Comparison of ENCODE assay signal across 8 cellular contexts in the genomic region with DNA sequence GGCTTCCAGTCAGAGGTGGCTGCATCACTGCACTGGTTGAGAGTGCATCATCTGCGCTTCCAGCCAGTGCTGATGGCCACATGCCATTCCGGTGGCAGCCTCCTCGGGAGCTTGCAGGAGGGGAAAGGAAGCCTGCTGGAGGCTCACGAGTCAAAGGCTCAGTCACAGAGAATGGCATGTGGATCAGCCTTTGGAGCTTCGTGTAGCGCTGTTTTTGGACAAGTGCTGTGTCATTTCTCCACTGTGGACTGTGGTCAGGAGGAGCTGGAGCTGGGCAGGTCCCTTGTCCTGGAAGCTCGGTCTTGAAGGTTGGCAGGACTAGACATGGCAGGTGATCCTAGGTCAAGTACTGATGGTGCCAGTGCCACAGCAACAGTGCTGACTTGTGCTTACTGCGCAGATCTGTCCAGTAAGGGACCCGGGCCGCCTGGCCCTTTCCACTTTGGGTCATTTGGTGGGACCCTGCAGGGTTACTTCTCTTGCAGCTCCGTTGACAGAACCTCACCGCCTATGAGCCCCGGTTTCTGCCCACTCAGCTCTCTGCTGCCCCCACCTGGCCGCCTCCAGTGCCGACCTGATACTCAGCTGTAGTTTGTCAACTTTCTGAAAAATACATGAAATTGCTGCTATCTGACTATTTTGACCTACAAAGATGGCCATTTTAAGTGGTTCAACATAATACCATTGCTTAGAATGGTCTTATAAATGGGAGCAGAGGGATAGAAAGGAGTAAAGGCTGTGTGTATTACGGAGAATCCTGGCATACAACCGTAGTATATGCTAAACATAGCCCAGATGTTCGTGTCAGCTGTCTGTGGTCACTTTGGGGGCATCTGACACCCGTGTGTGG. TPM values are rescaled to one million over a fixed set of nuclear protein-coding genes. Genes with fewer than 3 reads are reported as not detected.
DNase-seq lines count a peak whose midpoint lies in the region; ATAC-seq and TF ChIP-seq lines count a peak whose summit lies in the region.

No MANE protein-coding gene starts in this region.

- H3K4me3 ChIP-seq in gastroesophageal sphincter, result no peak overlapping the region
- no peak overlapping the region for H3K4me3 ChIP-seq in ovary
- peak overlapping the region; percentile 16 for H3K4me3 ChIP-seq in suprapubic skin

- DNase-seq in EL (peak; percentile 66), HS-5 (ENCODE audit: low read depth) (peak; percentile 16), SK-MEL-5 (ENCODE audit: low read depth, low spot score) (peak; percentile 70), activated gamma-delta T cell treated with Interleukin-2 at 50 U/mL for 16 hours (peak; percentile 80), ovary (peak; percentile 33 to 86 (median 68)), suprapubic skin (ENCODE audit: low spot score in 2 of 2) (peak; percentile 77 to 87)

- intact Hi-C loops in ovary (cut with DNase I), result loop anchor here in 1 of 4 donors (10.0 kb wide), 2 partner anchors 64 to 616 kb away; no protein-coding TSS in a partner anchor

- TF ChIP-seq EP300 in gastroesophageal sphincter (IDR thresholded peaks at IDR 0.05), result no peak
- TF ChIP-seq EP300 in ovary (IDR thresholded peaks at IDR 0.05), result no peak
- TF ChIP-seq EP300 in suprapubic skin (IDR thresholded peaks at IDR 0.05), result no peak

- in situ Hi-C loops in SK-MEL-5 (cut with HindIII; ENCODE audit: low pct_unique_long_range_greater_than_20kb, low sequenced_read_pairs), result no loop called here

- H3K27ac ChIP-seq in gastroesophageal sphincter, result no peak overlapping the region
- H3K27ac ChIP-seq in ovary, result no peak overlapping the region
- H3K27ac ChIP-seq in suprapubic skin, result no peak overlapping the region

- 28 to 44% methylated on average over 7 to 15 of the region's 19 CpGs for WGBS in gastroesophageal sphincter (ENCODE audit: low coverage in 1 of 2), 2 donors
- 27 to 32% (median 28%) methylated on average over 19 of the region's 19 CpGs for WGBS in ovary, 3 donors
- 19% methylated on average over 15 of the region's 19 CpGs for WGBS in suprapubic skin

- TF ChIP-seq CTCF in gastroesophageal sphincter (IDR thresholded peaks at IDR 0.05) (peak; percentile 38 to 90 (median 80)), ovary (IDR thresholded peaks at IDR 0.05) (peak; percentile 51 to 65 (median 54)), suprapubic skin (IDR thresholded peaks at IDR 0.05) (peak; percentile 93 to 94)

- H3K4me1 ChIP-seq in gastroesophageal sphincter (peaks cover 0 to 9% (median 0%) of the 10 kb centered on the region in 3 donors), ovary (ENCODE audit: insufficient read depth) (peaks cover 7% of the 10 kb centered on the region), suprapubic skin (peaks cover 10% of the 10 kb centered on the region)

- ATAC-seq in gastroesophageal sphincter, result peak; percentile 66
- no peak for ATAC-seq in HG03175 (IDR thresholded peaks at IDR 0.05; ENCODE audit: unreplicated experiment)

- H3K36me3 ChIP-seq in gastroesophageal sphincter (no peaks in the 10 kb centered on the region), ovary (no peaks in the 10 kb centered on the region), suprapubic skin (no peaks in the 10 kb centered on the region)

- no peak for TF ChIP-seq POLR2A in gastroesophageal sphincter (IDR thresholded peaks at IDR 0.05)
- TF ChIP-seq POLR2A in ovary (IDR thresholded peaks at IDR 0.05), result no peak
- no peak for TF ChIP-seq POLR2A in suprapubic skin (IDR thresholded peaks at IDR 0.05)

- peaks cover 5% of the 10 kb centered on the region for H3K27me3 ChIP-seq in gastroesophageal sphincter
- no peaks in the 10 kb centered on the region for H3K27me3 ChIP-seq in ovary
- no peaks in the 10 kb centered on the region for H3K27me3 ChIP-seq in suprapubic skin

- H3K9me3 ChIP-seq in gastroesophageal sphincter, result peaks cover 0 to 8% (median 0%) of the 10 kb centered on the region in 3 donors
- H3K9me3 ChIP-seq in ovary, result no peaks in the 10 kb centered on the region
- no peaks in the 10 kb centered on the region for H3K9me3 ChIP-seq in suprapubic skin

RNA-seq across cellular contexts. Expression of gene TRPM1, which starts 27.6 kb away (rescaled TPM):
- total RNA-seq in SK-MEL-5 (2014; rRNA removed; shearing (Covaris generic)), result 105 and 109 TPM in 2 replicates
- polyA plus RNA-seq in SK-MEL-5 (2015; cell fraction: cytosol; rRNA removed), result 39.4 and 50.7 TPM in 2 replicates
- 171 and 236 TPM in 2 replicates for polyA plus RNA-seq in SK-MEL-5 (2015; cell fraction: nucleus; rRNA removed)
- total RNA-seq in gastroesophageal sphincter, result not detected
- not detected for total RNA-seq in ovary
- under 1 TPM in 1 of 2 donors, not detected in 1; 0.12 TPM for polyA plus RNA-seq in ovary
- 10 to 100 TPM in 2 of 4 donors, 1 to 10 TPM in 2; 5.1 to 15.2 (median 10.2) TPM for total RNA-seq in suprapubic skin

Comparison
In these comparisons a context has a peak if more than half of its experiments do, and no peak if none do; other contexts are left out.
1. DNase-seq: peak in every context shown above with its lines; median percentile 82 in suprapubic skin; 80 in activated gamma-delta T cell treated with Interleukin-2 at 50 U/mL for 16 hours; 70 in SK-MEL-5; 68 in ovary; 66 in EL; 16 in HS-5.
2. RNA of gene TRPM1, which starts 27.6 kb away (total RNA-seq): 105 to 109 TPM in SK-MEL-5 and 5.1 to 15.2 TPM in suprapubic skin; not detected in gastroesophageal sphincter and not detected in ovary; every median in the first group is over 4 times any median in the second.
3. Peak in every context shown above with its lines, with median percentiles within 50 percentile points of each other: CTCF ChIP-seq.